Comparison of ENCODE assay signal across 6 cellular contexts in the genomic region with DNA sequence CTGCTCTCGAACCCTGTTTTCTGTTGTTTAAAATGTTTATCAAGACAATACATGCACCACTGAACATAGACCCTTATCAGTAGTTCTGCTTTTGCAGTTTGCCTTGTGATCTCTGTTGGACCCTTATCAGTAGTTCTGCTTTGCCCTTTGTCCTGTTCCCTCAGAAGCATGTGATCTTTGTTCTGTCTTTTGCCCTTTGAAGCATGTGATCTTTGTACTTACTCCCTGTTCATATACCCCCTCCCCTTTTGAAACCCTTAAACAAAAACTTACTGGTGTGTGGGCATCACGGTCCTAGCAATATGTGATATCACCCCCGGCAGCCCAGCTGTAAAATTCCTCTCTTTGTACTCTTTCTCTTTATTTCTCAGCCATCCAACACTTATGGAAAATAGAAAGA. TPM values are rescaled to one million over a fixed set of nuclear protein-coding genes. Genes with fewer than 3 reads are reported as not detected.
"Had no signal": no experiment of that assay in that cellular context is flagged by ENCODE, and none has a peak within 500 bp of the region (broad histone marks: within the 10 kb centered on the region; RNA-seq: fewer than 3 reads in every experiment).

No MANE protein-coding gene starts in this region.

RNA-seq across cellular contexts. Expression of gene UGT2B11, which starts 22.6 kb away (rescaled TPM):
- total RNA-seq: M059J, PC-9, Right ventricle myocardium inferior, RPMI7951, SJCRH30, SK-MEL-5 had no signal
